8 cellular contexts compared by ENCODE assay signal in genomic region chr3:188954590-188955208, GRCh38.
DNase-seq lines count a peak whose midpoint lies in the region; ATAC-seq lines count a peak whose summit lies in the region.

No MANE protein-coding gene starts in this region.

- ATAC-seq in HG03432 (IDR thresholded peaks at IDR 0.05; ENCODE audit: unreplicated experiment) (peak; percentile 64), memory B cell (ENCODE audit: low read depth) (peak; percentile 83), HG02588 (IDR thresholded peaks at IDR 0.05; ENCODE audit: unreplicated experiment) (no peak)

- H3K36me3 Mint-ChIP-seq in memory B cell: no peaks in the 10 kb centered on the region

- no peaks in the 10 kb centered on the region for H3K9me3 Mint-ChIP-seq in memory B cell

- H3K4me1 Mint-ChIP-seq in memory B cell: no peaks in the 10 kb centered on the region

- H3K4me3 Mint-ChIP-seq in memory B cell: no peak overlapping the region

- peaks cover 1% of the 10 kb centered on the region for H3K27me3 Mint-ChIP-seq in memory B cell

- H3K27ac Mint-ChIP-seq in memory B cell: no peak overlapping the region

- peak; percentile 89 for DNase-seq in Daoy (ENCODE audit: low read depth)
- DNase-seq in NCI-H69 (lab: John Stamatoyannopoulos, UW): peak; percentile 86
- DNase-seq in activated CD4-positive, alpha-beta T cell treated with anti-CD3 and anti-CD28 coated beads, Interleukin-2, amount 50 U/mL, for 48 hours: peak; percentile 79 to 86
- DNase-seq in ecto neural progenitor cell (ENCODE audit: low spot score): peak; percentile 85
- DNase-seq in memory B cell (ENCODE audit: low spot score in 2 of 2): peak; percentile 75 to 76
- DNase-seq in stimulated activated CD8-positive, alpha-beta memory T cell treated with anti-CD3 and anti-CD28 coated beads, Interleukin-15, amount 100 ng/mL, for 4 hours (ENCODE audit: low read depth in 2 of 2): peak; percentile 43 to 46
